Comparison of ENCODE assay signal across 2 cellular contexts in genomic region chr4:75823812-75824211, GRCh38.
TF ChIP-seq lines count a peak whose summit lies in the region.

No MANE protein-coding gene starts in this region.

TF ChIP-seq in HepG2, 621 proteins besides CTCF, POLR2A, EP300 and RAD21 (continues in another document):
- TF ChIP-seq, protein P1, sequence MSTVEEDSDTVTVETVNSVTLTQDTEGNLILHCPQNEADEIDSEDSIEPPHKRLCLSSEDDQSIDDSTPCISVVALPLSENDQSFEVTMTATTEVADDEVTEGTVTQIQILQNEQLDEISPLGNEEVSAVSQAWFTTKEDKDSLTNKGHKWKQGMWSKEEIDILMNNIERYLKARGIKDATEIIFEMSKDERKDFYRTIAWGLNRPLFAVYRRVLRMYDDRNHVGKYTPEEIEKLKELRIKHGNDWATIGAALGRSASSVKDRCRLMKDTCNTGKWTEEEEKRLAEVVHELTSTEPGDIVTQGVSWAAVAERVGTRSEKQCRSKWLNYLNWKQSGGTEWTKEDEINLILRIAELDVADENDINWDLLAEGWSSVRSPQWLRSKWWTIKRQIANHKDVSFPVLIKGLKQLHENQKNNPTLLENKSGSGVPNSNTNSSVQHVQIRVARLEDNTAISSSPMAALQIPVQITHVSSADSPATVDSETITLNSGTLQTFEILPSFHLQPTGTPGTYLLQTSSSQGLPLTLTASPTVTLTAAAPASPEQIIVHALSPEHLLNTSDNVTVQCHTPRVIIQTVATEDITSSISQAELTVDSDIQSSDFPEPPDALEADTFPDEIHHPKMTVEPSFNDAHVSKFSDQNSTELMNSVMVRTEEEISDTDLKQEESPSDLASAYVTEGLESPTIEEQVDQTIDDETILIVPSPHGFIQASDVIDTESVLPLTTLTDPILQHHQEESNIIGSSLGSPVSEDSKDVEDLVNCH (CRISPR knock-in tag; IDR thresholded peaks at IDR 0.05): no peak
- TF ChIP-seq ZNF121 (CRISPR knock-in tag; IDR thresholded peaks at IDR 0.05): no peak
- no peak for TF ChIP-seq KIAA2018 (CRISPR knock-in tag; IDR thresholded peaks at IDR 0.05; ENCODE audit: borderline replicate concordance)
- TF ChIP-seq FOSL1 (CRISPR knock-in tag; IDR thresholded peaks at IDR 0.05; ENCODE audit: borderline replicate concordance): no peak
- TF ChIP-seq BCL3 (CRISPR knock-in tag; IDR thresholded peaks at IDR 0.05): no peak
- TF ChIP-seq HES4 (CRISPR knock-in tag; IDR thresholded peaks at IDR 0.05; ENCODE audit: borderline replicate concordance): no peak

TF ChIP-seq in K562, 482 proteins besides CTCF, POLR2A, EP300 and RAD21 (continued from another document):
- TF ChIP-seq PRDM10 (IDR thresholded peaks at IDR 0.05; ENCODE audit: partially characterized antibody): no peak
TF ChIP-seq in K562: peak in this region for 1.
